9 cellular contexts compared by ENCODE assay signal in genomic region chr11:85941380-85941973, GRCh38.
A peak's percentile ranks its signal among the peaks of the same experiment; 100 is the strongest.
DNase-seq lines count a peak whose midpoint lies in the region; ATAC-seq lines count a peak whose summit lies in the region.
"Had no signal": no experiment of that assay in that cellular context is flagged by ENCODE, and none has a peak within 500 bp of the region (broad histone marks: within the 10 kb centered on the region; RNA-seq: fewer than 3 reads in every experiment).

No MANE protein-coding gene starts in this region.

- H3K4me3 ChIP-seq in MG63 = no peak overlapping the region

- ATAC-seq in esophagus mucosa = peak; percentile 62
- no peak for ATAC-seq in GM18873 (IDR thresholded peaks at IDR 0.05; ENCODE audit: low FRiP score, unreplicated experiment)

- no peaks in the 10 kb centered on the region for H3K9me3 ChIP-seq in MG63

- DNase-seq in Ammon's horn (ENCODE audit: low spot score) (peak; percentile 77), GM19238 (ENCODE audit: insufficient read length, low spot score) (peak; percentile 25), MG63 (peak; percentile 36), SW480 (ENCODE audit: low spot score) (peak; percentile 68), myocyte (ENCODE audit: low read depth) (peak; percentile 63)
- DNase-seq in effector CD4-positive, alpha-beta T cell = no peak
- DNase-seq: naive B cell had no signal

- H3K27me3 ChIP-seq in MG63 = no peaks in the 10 kb centered on the region

- no peaks in the 10 kb centered on the region for H3K36me3 ChIP-seq in MG63
